Comparison of ENCODE assay signal across 8 cellular contexts in genomic region chr3:145094355-145094941, GRCh38.
A peak's percentile ranks its signal among the peaks of the same experiment; 100 is the strongest.
DNase-seq lines count a peak whose midpoint lies in the region; ATAC-seq and TF ChIP-seq lines count a peak whose summit lies in the region.

No MANE protein-coding gene starts in this region.

- CTCF ChIA-PET in BJ (lab: Yijun Ruan, JAX) = no interaction called here
- CTCF ChIA-PET in PC-9 (lab: Charles Lee) = no interaction called here

- no peaks in the 10 kb centered on the region for H3K36me3 ChIP-seq in BJ (ENCODE audit: control insufficient read depth, insufficient read depth, low read length)
- H3K36me3 ChIP-seq in PC-9 (ENCODE audit: low read depth) = no peaks in the 10 kb centered on the region

- H3K4me3 ChIP-seq in BJ (ENCODE audit: low read depth, low read length) (no peak overlapping the region), PC-9 (no peak overlapping the region)

- H3K4me2 ChIP-seq in PC-9 = no peak overlapping the region

- no peaks in the 10 kb centered on the region for H4K20me1 ChIP-seq in PC-9 (ENCODE audit: insufficient read depth)

- no TSS peak for BruUV-seq in PC-9 (replicated peaks; lab: Mats Ljungman, UMichigan)

- H3K9me3 ChIP-seq in PC-9 (ENCODE audit: insufficient read depth, low read depth) = no peaks in the 10 kb centered on the region

- H3K79me2 ChIP-seq in PC-9 (ENCODE audit: low read depth) = no peaks in the 10 kb centered on the region

- POLR2A ChIA-PET in BJ (lab: Charles Lee) = no interaction called here
- POLR2A ChIA-PET in PC-9 (lab: Charles Lee; ENCODE audit: unreplicated experiment) = no interaction called here

- TF ChIP-seq CTCF in BJ (IDR thresholded peaks at IDR 0.05; ENCODE audit: insufficient read depth, low read depth, low read length) (no peak), PC-9 (conservative IDR thresholded peaks at IDR 0.05) (no peak)

- intact Hi-C loops in PC-9 (cut with micrococcal nuclease; ENCODE audit: unreplicated experiment) = no loop called here

- H3K27ac ChIP-seq in PC-9 = no peak overlapping the region

- ATAC-seq in GM19372 (IDR thresholded peaks at IDR 0.05; ENCODE audit: low read depth, unreplicated experiment) (peak; percentile 79), HG03196 (IDR thresholded peaks at IDR 0.05; ENCODE audit: unreplicated experiment) (peak; percentile 87)

- H3F3A ChIP-seq in PC-9 (ENCODE audit: insufficient read depth, low read depth) = no peaks in the 10 kb centered on the region

- H3K4me1 ChIP-seq in PC-9 (replicated peaks; ENCODE audit: insufficient read depth) = no peaks in the 10 kb centered on the region

- H2AFZ ChIP-seq in PC-9 = no peak overlapping the region

- DNase-seq in BJ (ENCODE audit: low read depth) (peak; percentile 3), SIG-M5 treated with dmso at 0.1 percent for 504 hours (lab: John Stamatoyannopoulos, UW; ENCODE audit: unreplicated experiment) (peak; percentile 80), iPS DF 19.7 (ENCODE audit: low read depth, low spot score) (peak; percentile 30), NCI-H2029 treated with DMSO at 0.1 percent for 48 hours (lab: John Stamatoyannopoulos, UW) (no peak), PC-9 (no peak), T-helper 9 cell (no peak)

- no peaks in the 10 kb centered on the region for H3K9me2 ChIP-seq in PC-9 (ENCODE audit: insufficient read depth)

- H3K27me3 ChIP-seq in BJ (ENCODE audit: control insufficient read depth, insufficient read depth, low read length) = no peaks in the 10 kb centered on the region
- no peaks in the 10 kb centered on the region for H3K27me3 ChIP-seq in PC-9 (ENCODE audit: insufficient read depth, low read depth)

Comparison
In these comparisons a context has a peak if more than half of its experiments do, and no peak if none do; other contexts are left out.
1. DNase-seq: peak in BJ (single experiment), SIG-M5 treated with dmso at 0.1 percent for 504 hours (single experiment) and iPS DF 19.7 (single experiment); none in NCI-H2029 treated with DMSO at 0.1 percent for 48 hours (single experiment), PC-9 (0 of 2) and T-helper 9 cell (single experiment).